In genomic region chr2:85414761-85415498, GRCh38 we compare ENCODE assay signal across 15 cellular contexts.
DNase-seq lines count a peak whose midpoint lies in the region; ATAC-seq and TF ChIP-seq lines count a peak whose summit lies in the region.
"Had no signal": no experiment of that assay in that cellular context is flagged by ENCODE, and none has a peak within 500 bp of the region (broad histone marks: within the 10 kb centered on the region; RNA-seq: fewer than 3 reads in every experiment).

No MANE protein-coding gene starts in this region.

- H3K79me2 ChIP-seq in DND-41 (ENCODE audit: insufficient read depth, low read length) = peaks cover 64% of the 10 kb centered on the region

- no peaks in the 10 kb centered on the region for H3K9me3 Mint-ChIP-seq in stimulated activated effector memory CD8-positive, alpha-beta T cell treated with anti-CD3 and anti-CD28 coated beads, Interleukin-12 subunit alpha, Interleukin-12 subunit beta, amount 100 ng/mL, for 72 hours
- H3K9me3 Mint-ChIP-seq: CD8-positive, alpha-beta T cell had no signal

- TF ChIP-seq CTCF in DND-41 (IDR thresholded peaks at IDR 0.05; ENCODE audit: borderline replicate concordance, extremely low read depth, low read length, poor library complexity, severe bottlenecking) (no peak), RWPE2 (IDR thresholded peaks at IDR 0.05; ENCODE audit: poor library complexity, severe bottlenecking) (no peak)

- H3K4me1 Mint-ChIP-seq in stimulated activated effector memory CD8-positive, alpha-beta T cell treated with anti-CD3 and anti-CD28 coated beads, Interleukin-12 subunit alpha, Interleukin-12 subunit beta, amount 100 ng/mL, for 72 hours = peaks cover 30% of the 10 kb centered on the region

- H3K9ac ChIP-seq in DND-41 (ENCODE audit: low read depth, low read length) = peak overlapping the region; percentile 67; the same call in 1 of the 2 replicates

- H3K27ac ChIP-seq in DND-41 (ENCODE audit: low read length) (peak overlapping the region; percentile 85), RWPE2 (ENCODE audit: poor library complexity, severe bottlenecking) (peak overlapping the region; percentile 80)

- H3K27ac Mint-ChIP-seq in stimulated activated effector memory CD8-positive, alpha-beta T cell treated with anti-CD3 and anti-CD28 coated beads, Interleukin-12 subunit alpha, Interleukin-12 subunit beta, amount 100 ng/mL, for 72 hours = peak overlapping the region; percentile 11
- H3K27ac Mint-ChIP-seq: CD8-positive, alpha-beta T cell had no signal

- no peak overlapping the region for H3K4me3 Mint-ChIP-seq in stimulated activated effector memory CD8-positive, alpha-beta T cell treated with anti-CD3 and anti-CD28 coated beads, Interleukin-12 subunit alpha, Interleukin-12 subunit beta, amount 100 ng/mL, for 72 hours

- H2AFZ ChIP-seq in DND-41 (ENCODE audit: low read depth, low read length) = no peak overlapping the region

- H3K27me3 ChIP-seq in DND-41 (ENCODE audit: insufficient read depth, low read length, poor library complexity) = no peaks in the 10 kb centered on the region
- no peaks in the 10 kb centered on the region for H3K27me3 ChIP-seq in RWPE2 (ENCODE audit: insufficient read depth, poor library complexity, severe bottlenecking)
- H3K27me3 ChIP-seq: upper lobe of left lung had no signal

- H3K9me3 ChIP-seq in DND-41 (ENCODE audit: insufficient read depth, low read length, severe bottlenecking) (no peaks in the 10 kb centered on the region), RWPE2 (ENCODE audit: severe bottlenecking) (no peaks in the 10 kb centered on the region)
- H3K9me3 ChIP-seq: upper lobe of left lung had no signal

- DNase-seq in DND-41 = no peak
- no peak for DNase-seq in RWPE2 (ENCODE audit: low spot score)
- DNase-seq in foreskin melanocyte = peak; percentile 88
- DNase-seq in stimulated activated effector memory CD8-positive, alpha-beta T cell treated with anti-CD3 and anti-CD28 coated beads, Interleukin-12 subunit alpha, Interleukin-12 subunit beta, amount 100 ng/mL, for 72 hours (ENCODE audit: low spot score in 2 of 2) = no peak
- no peak for DNase-seq in globus pallidus (ENCODE audit: low spot score)
- no peak for DNase-seq in SIG-M5 treated with dmso at 0.1 percent for 504 hours (lab: John Stamatoyannopoulos, UW; ENCODE audit: unreplicated experiment)
- DNase-seq: activated CD4-positive, alpha-beta T cell treated with anti-CD3 and anti-CD28 coated beads, Interleukin-2, amount 50 U/mL, for 1 hour; CD8-positive, alpha-beta T cell; effector CD8-positive, alpha-beta T cell; islet precursor cell; NCI-H1436; NCI-H446 treated with DMSO at 0.1 percent for 48 hours; T-helper 1 cell had no signal

- H3K36me3 Mint-ChIP-seq in stimulated activated effector memory CD8-positive, alpha-beta T cell treated with anti-CD3 and anti-CD28 coated beads, Interleukin-12 subunit alpha, Interleukin-12 subunit beta, amount 100 ng/mL, for 72 hours = no peaks in the 10 kb centered on the region

- H3K4me1 ChIP-seq in DND-41 (ENCODE audit: insufficient read depth, low read length) (peaks cover 61% of the 10 kb centered on the region), RWPE2 (ENCODE audit: insufficient read depth, poor library complexity, severe bottlenecking) (peaks cover 22% of the 10 kb centered on the region)

- peak overlapping the region; percentile 72; the same call in 1 of the 2 replicates for H3K4me2 ChIP-seq in DND-41 (ENCODE audit: insufficient read depth, low read length)

- H3K36me3 ChIP-seq in DND-41 (ENCODE audit: insufficient read depth, low read length) = no peaks in the 10 kb centered on the region; the same call in 1 of the 2 replicates
- H3K36me3 ChIP-seq in RWPE2 (ENCODE audit: low read depth) = 0 out of 2 replicates have a peak, but pooled peaks cover 5% of the 10 kb centered on the region
- H3K36me3 ChIP-seq: upper lobe of left lung had no signal

- H3K4me3 ChIP-seq in DND-41 (ENCODE audit: low read depth in 1 of 2, low read length in 2 of 2) (0 out of 4 replicates have a peak overlapping the region, but pooled peaks of 1 of the 2 experiments have one; percentile 66), RWPE2 (ENCODE audit: severe bottlenecking) (no peak overlapping the region)

- no peaks in the 10 kb centered on the region for H4K20me1 ChIP-seq in DND-41 (ENCODE audit: insufficient read depth, low read length)

- ATAC-seq in DND-41 (ENCODE audit: insufficient read depth, low read depth) = no peak
- no peak for ATAC-seq in RWPE2 (ENCODE audit: low read depth)
- ATAC-seq in stimulated activated effector memory CD8-positive, alpha-beta T cell treated with anti-CD3 and anti-CD28 coated beads, Interleukin-12 subunit alpha, Interleukin-12 subunit beta, amount 100 ng/mL, for 72 hours = no peak
- ATAC-seq in GM18909 (IDR thresholded peaks at IDR 0.05; ENCODE audit: poor library complexity, unreplicated experiment) = no peak
- ATAC-seq: CD8-positive, alpha-beta T cell had no signal
